Comparison of ENCODE assay signal across 7 cellular contexts in the genomic region with DNA sequence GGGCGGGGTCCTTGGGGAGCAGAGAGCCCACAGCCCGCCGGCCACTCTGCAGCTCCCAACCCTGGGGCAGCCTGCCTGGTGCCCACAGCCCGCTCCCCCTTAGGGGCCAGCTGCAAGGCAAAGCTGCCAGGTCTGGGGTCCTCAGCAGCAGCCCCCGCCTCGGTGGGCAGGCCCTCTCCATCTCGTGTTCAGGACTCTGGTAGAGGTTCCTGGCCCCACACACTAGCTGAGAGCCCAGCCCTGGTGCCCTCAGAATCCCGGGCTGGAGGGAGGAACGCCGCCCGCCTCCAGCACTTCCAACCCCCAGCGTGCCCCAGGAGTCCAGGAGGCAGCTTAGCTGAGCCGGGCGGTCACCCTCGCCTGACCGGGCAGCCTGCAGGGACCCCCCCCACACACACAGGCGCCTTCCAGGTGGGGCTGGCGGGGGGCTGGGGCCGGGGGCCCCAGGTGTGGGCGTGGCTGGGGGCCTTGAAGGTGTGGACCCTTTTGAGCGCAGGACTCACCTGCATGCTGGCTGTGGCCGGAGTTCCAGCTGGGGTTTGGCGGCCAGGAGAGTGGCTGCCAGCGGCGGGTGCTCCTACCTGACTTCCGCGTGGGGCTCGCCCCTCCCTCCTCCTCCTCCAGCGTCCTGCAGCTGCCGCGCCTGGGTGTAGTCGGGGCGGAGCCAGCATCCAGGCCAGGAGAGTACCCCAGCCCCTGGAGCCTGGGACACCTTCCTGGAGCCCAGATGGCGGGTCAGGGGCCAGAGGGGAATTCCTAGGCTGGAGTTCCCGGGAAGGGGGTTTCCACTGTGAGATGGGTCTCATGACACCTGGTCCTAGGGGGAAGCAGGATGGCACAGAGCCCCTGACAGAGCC. TPM values are rescaled to one million over a fixed set of nuclear protein-coding genes. Genes with fewer than 3 reads are reported as not detected.
DNase-seq lines count a peak whose midpoint lies in the region; ATAC-seq, FAIRE-seq and TF ChIP-seq lines count a peak whose summit lies in the region.

TSS of gene ANO9 (minus strand) at position 594 of the 857 bp plus-strand sequence. CDS start at position 509, 85 bp downstream.

- intact Hi-C loops in tibial artery (cut with DNase I; ENCODE audit: low total_unique reads): no loop called here

- 0 out of 2 replicates have a peak within 1 kb of the TSS, but pooled peaks have one; percentile 48 for H2BK20ac ChIP-seq in H1 (ENCODE audit: low read length)

- no peak within 1 kb of the TSS for H3K56ac ChIP-seq in H1 (replicated peaks; ENCODE audit: insufficient read length, low read depth, low read length)

- no peaks in the 10 kb centered on the region for H4K20me1 ChIP-seq in Loucy (ENCODE audit: insufficient read depth, low read length, poor library complexity, severe bottlenecking)
- no peaks in the 10 kb centered on the region for H4K20me1 ChIP-seq in H1 (replicated peaks in 1 of 2; ENCODE audit: control insufficient read depth in 1 of 2, insufficient read depth in 2 of 2, low read length in 2 of 2)

- H3K9me3 ChIP-seq in Loucy (ENCODE audit: insufficient read depth, low read depth, low read length) (no peaks in the 10 kb centered on the region), H1 (ENCODE audit: insufficient read depth in 2 of 2, low read depth in 1 of 2, low read length in 1 of 2) (peaks cover 6 to 10% of the 10 kb centered on the region in 2 experiments; a peak in 3 of 4 replicates), tibial artery (no peaks in the 10 kb centered on the region)

- H2BK15ac ChIP-seq in H1 (ENCODE audit: low read length): 0 out of 2 replicates have a peak within 1 kb of the TSS, but pooled peaks have one; percentile 92

- H3K4me2 ChIP-seq in Loucy (ENCODE audit: low read depth, low read length, poor library complexity, severe bottlenecking) (peak within 1 kb of the TSS; percentile 66), H1 (ENCODE audit: insufficient read depth in 1 of 2, low read depth in 2 of 2, low read length in 2 of 2) (peak within 1 kb of the TSS; percentile 39 to 66; a peak in 3 of 4 replicates)

- H3K27me3 ChIP-seq in Loucy (ENCODE audit: insufficient read depth, low read length, poor library complexity, severe bottlenecking) (no peaks in the 10 kb centered on the region), H1 (replicated peaks in 1 of 4; ENCODE audit: control insufficient read depth in 3 of 4, extremely low read depth in 1 of 4, insufficient read depth in 3 of 4, low read length in 3 of 4) (no peaks in the 10 kb centered on the region), tibial artery (peaks cover 0 to 86% of the 10 kb centered on the region in 2 donors)

- H4K8ac ChIP-seq in H1 (ENCODE audit: extremely low read depth, insufficient read depth, low read length): peak within 1 kb of the TSS; percentile 66; the same call in 1 of the 2 replicates

- H3K9ac ChIP-seq in Loucy (ENCODE audit: low read depth, low read length, poor library complexity, severe bottlenecking) (peak within 1 kb of the TSS; percentile 73), H1 (replicated peaks in 1 of 4; ENCODE audit: extremely low read depth in 1 of 4, low read depth in 3 of 4, low read length in 3 of 4) (no peak within 1 kb of the TSS)

- FAIRE-seq in H1 (lab: Jason Lieb, UNC) (no peak), H54 (lab: Jason Lieb, UNC) (no peak)

- peak within 1 kb of the TSS; percentile 72 for H2BK120ac ChIP-seq in H1 (replicated peaks; ENCODE audit: low read depth, low read length)

- H3K4me3 ChIP-seq in Loucy (ENCODE audit: low read length, poor library complexity, severe bottlenecking): peak within 1 kb of the TSS; percentile 73
- H3K4me3 ChIP-seq in H1 (ENCODE audit: extremely low read depth in 1 of 4, insufficient read depth in 2 of 4, low read depth in 3 of 4, low read length in 4 of 4): peak within 1 kb of the TSS; percentile 8 to 63 (median 38); a peak in 7 of 8 replicates
- no peak within 1 kb of the TSS for H3K4me3 ChIP-seq in tibial artery

- CTCF ChIA-PET in H1 (lab: Charles Lee; ENCODE audit: partially characterized antibody): interaction anchor here (0.6 to 2.1 kb wide), 13 partner anchors 9 to 220 kb away, joined by 3 to 5 read pairs (median 3); no protein-coding TSS in a partner anchor

- H3K14ac ChIP-seq in H1 (ENCODE audit: insufficient read length): no peak within 1 kb of the TSS

- TF ChIP-seq POLR2A in H1 (IDR thresholded peaks at IDR 0.05; ENCODE audit: control extremely low read depth in 1 of 2, low read depth in 2 of 2, low read length in 2 of 2) (peak in 1 of 2 experiments; percentile 50; a peak in 1 of 3 replicates), H54 (IDR thresholded peaks at IDR 0.05; ENCODE audit: low read depth, low read length) (no peak)

- H3K23me2 ChIP-seq in H1 (ENCODE audit: low read depth, low read length): peaks cover 2% of the 10 kb centered on the region; the same call in 1 of the 2 replicates

- TF ChIP-seq RAD21 in H1 (IDR thresholded peaks at IDR 0.05 in 1 of 2, conservative IDR thresholded peaks at IDR 0.05 in 1 of 2; ENCODE audit: low read depth in 2 of 2, low read length in 2 of 2): no peak

- no peaks in the 10 kb centered on the region for H3K36me3 ChIP-seq in Loucy (ENCODE audit: insufficient read depth, low read length)
- 0 out of 8 replicates have a peak, but pooled peaks cover 0 to 2% (median 0%) of the 10 kb centered on the region in 4 experiments for H3K36me3 ChIP-seq in H1 (ENCODE audit: control insufficient read depth in 2 of 4, insufficient read depth in 4 of 4, low read length in 3 of 4)
- H3K36me3 ChIP-seq in tibial artery: no peaks in the 10 kb centered on the region

- H2BK12ac ChIP-seq in H1 (ENCODE audit: low read depth, low read length): peak within 1 kb of the TSS; percentile 94; the same call in 1 of the 2 replicates

- H3K4me1 ChIP-seq in Loucy (ENCODE audit: insufficient read depth, low read length, poor library complexity, severe bottlenecking) (no peaks in the 10 kb centered on the region), H1 (replicated peaks in 1 of 4; ENCODE audit: control insufficient read depth in 3 of 4, insufficient read depth in 4 of 4, low read length in 3 of 4) (peaks cover 0 to 18% (median 7%) of the 10 kb centered on the region in 4 experiments; a peak in 5 of 7 replicates), tibial artery (peaks cover 0 to 10% (median 0%) of the 10 kb centered on the region in 4 donors)

- peak within 1 kb of the TSS; percentile 84 for H4K91ac ChIP-seq in H1 (replicated peaks; ENCODE audit: insufficient read length, low read length)

- H3K79me1 ChIP-seq in H1 (ENCODE audit: low read depth, low read length): no peaks in the 10 kb centered on the region

- peak within 1 kb of the TSS; percentile 60; the same call in 1 of the 2 replicates for H2BK5ac ChIP-seq in H1 (ENCODE audit: low read depth, low read length)

- H2AFZ ChIP-seq in Loucy (ENCODE audit: low read length) (peak within 1 kb of the TSS; percentile 49; the same call in 1 of the 2 replicates), H1 (ENCODE audit: low read length) (no peak within 1 kb of the TSS; the same call in 1 of the 2 replicates)

- H4K5ac ChIP-seq in H1 (ENCODE audit: insufficient read length, low read depth, low read length): peak within 1 kb of the TSS; percentile 5

- H3K79me2 ChIP-seq in Loucy (ENCODE audit: insufficient read depth, low read length): no peaks in the 10 kb centered on the region
- no peaks in the 10 kb centered on the region for H3K79me2 ChIP-seq in H1 (ENCODE audit: control insufficient read depth in 1 of 2, insufficient read depth in 2 of 2, low read length in 2 of 2)

- peak; percentile 63 for ATAC-seq in GM19397 (IDR thresholded peaks at IDR 0.05; ENCODE audit: unreplicated experiment)

- H3K27ac ChIP-seq in H1 (ENCODE audit: low read depth, low read length): no peak within 1 kb of the TSS
- H3K27ac ChIP-seq in tibial artery: no peak within 1 kb of the TSS

- H3K4ac ChIP-seq in H1 (replicated peaks; ENCODE audit: insufficient read length, low read depth, low read length): peak within 1 kb of the TSS; percentile 66

- TF ChIP-seq EP300 in H1 (IDR thresholded peaks at IDR 0.05; ENCODE audit: borderline replicate concordance in 1 of 2, low read depth in 2 of 2, low read length in 2 of 2): no peak

- POLR2A ChIA-PET in H1 (lab: Charles Lee; ENCODE audit: partially characterized antibody): interaction anchor here (1.2 to 3.6 kb wide), 4 partner anchors 8 to 34 kb away, joined by 3 to 21 read pairs (median 8); partner anchors contain the start of gene PTDSS2

- peak within 1 kb of the TSS; percentile 78 for H3K18ac ChIP-seq in H1 (ENCODE audit: extremely low read depth, low read length)

- TF ChIP-seq CTCF in Loucy (conservative IDR thresholded peaks at IDR 0.05; ENCODE audit: low read length): no peak
- no peak for TF ChIP-seq CTCF in H1 (IDR thresholded peaks at IDR 0.05; ENCODE audit: control extremely low read depth in 1 of 3, insufficient read depth in 1 of 3, low read depth in 1 of 3, low read length in 3 of 3)
- TF ChIP-seq CTCF in tibial artery (IDR thresholded peaks at IDR 0.05): no peak

- H3K23ac ChIP-seq in H1 (ENCODE audit: insufficient read length): no peak within 1 kb of the TSS

- H3K9me2 ChIP-seq in Loucy (replicated peaks; ENCODE audit: low read depth, low read length): no peaks in the 10 kb centered on the region

- 36% methylated on average over 21 of the region's 35 CpGs; no CpG with 5 or more reads in 1 of the 2 experiments for WGBS in H1 (ENCODE audit: extremely low coverage in 1 of 2, insufficient coverage in 1 of 2, insufficient read length in 1 of 2, insufficient replicate concordance in 2 of 2, low coverage in 1 of 2, low lambda C conversion rate in 2 of 2, missing lambda C conversion rate in 1 of 2), 2 experiments

- peak within 1 kb of the TSS; percentile 53; the same call in 1 of the 2 replicates for H2AK5ac ChIP-seq in H1 (ENCODE audit: low read depth, low read length)

- peak; percentile 17 for DNase-seq in activated CD4-positive, CD25-positive, alpha-beta regulatory T cell treated with anti-CD3 and anti-CD28 coated beads, Interleukin-2, amount 50 U/mL, for 16 hours (ENCODE audit: low read depth, low spot score)
- DNase-seq in H1 (ENCODE audit: low read depth in 1 of 2, low spot score in 2 of 2) (peak in 1 of 2 experiments; percentile 77), H54 (ENCODE audit: insufficient read length, low spot score) (no peak), tibial artery (no peak)
- peak; percentile 24 to 56 (median 48) for DNase-seq in stimulated activated CD4-positive, alpha-beta T cell treated with anti-CD3 and anti-CD28 coated beads, Interleukin-12 subunit alpha, Interleukin-12 subunit beta, amount 100 ng/mL, for 48 hours (ENCODE audit: low read depth in 2 of 3, low spot score in 1 of 3)

- no peaks in the 10 kb centered on the region for H3F3A ChIP-seq in Loucy (ENCODE audit: low read depth)

RNA-seq across cellular contexts. Expression of gene ANO9, which starts in this region (rescaled TPM):
- total RNA-seq in H1 (2021; fragmentation: NEBNext Ultra II Directional; extraction: Animal tissue kit (Norgen Biotek cat#: 25700)): 18.0 and 20.0 TPM in 2 replicates
- 20.7 and 24.6 TPM in 2 replicates for polyA plus RNA-seq in H1 (2011; rRNA removed)
- 19.7 TPM for polyA plus RNA-seq in H1 (2011; cell fraction: cytosol; rRNA removed)
- 185 TPM for polyA plus RNA-seq in H1 (2011; cell fraction: nucleus; rRNA removed)
- polyA plus RNA-seq in H1 (2012, experiment 1 of 2): 20.7 to 42.8 TPM (median 32.2 TPM) in 4 replicates
- polyA plus RNA-seq in H1 (2012, experiment 2 of 2): 11.9 TPM
- 14.6 TPM for polyA plus RNA-seq in H1 (2013, experiment 1 of 2)
- 13.7 TPM for polyA plus RNA-seq in H1 (2013, experiment 2 of 2)
- polyA minus RNA-seq in H1 (2011; rRNA and poly(A)+ RNA removed): 5.2 and 7.0 TPM in 2 replicates
- 5.6 TPM for polyA minus RNA-seq in H1 (2011; cell fraction: cytosol; rRNA and poly(A)+ RNA removed)
- polyA minus RNA-seq in H1 (2011; cell fraction: nucleus; rRNA and poly(A)+ RNA removed): 19.3 TPM

Comparison
In these comparisons a context has a peak if more than half of its experiments do, and no peak if none do; other contexts are left out.
1. H3K4me3 ChIP-seq: peak in Loucy (single experiment) and H1 (4 of 4); none in tibial artery (0 of 2).
2. DNase-seq: peak in activated CD4-positive, CD25-positive, alpha-beta regulatory T cell treated with anti-CD3 and anti-CD28 coated beads, Interleukin-2, amount 50 U/mL, for 16 hours (single experiment) and stimulated activated CD4-positive, alpha-beta T cell treated with anti-CD3 and anti-CD28 coated beads, Interleukin-12 subunit alpha, Interleukin-12 subunit beta, amount 100 ng/mL, for 48 hours (3 of 3); none in H54 (single experiment) and tibial artery (0 of 2).